8 cellular contexts compared by ENCODE assay signal in the genomic region with DNA sequence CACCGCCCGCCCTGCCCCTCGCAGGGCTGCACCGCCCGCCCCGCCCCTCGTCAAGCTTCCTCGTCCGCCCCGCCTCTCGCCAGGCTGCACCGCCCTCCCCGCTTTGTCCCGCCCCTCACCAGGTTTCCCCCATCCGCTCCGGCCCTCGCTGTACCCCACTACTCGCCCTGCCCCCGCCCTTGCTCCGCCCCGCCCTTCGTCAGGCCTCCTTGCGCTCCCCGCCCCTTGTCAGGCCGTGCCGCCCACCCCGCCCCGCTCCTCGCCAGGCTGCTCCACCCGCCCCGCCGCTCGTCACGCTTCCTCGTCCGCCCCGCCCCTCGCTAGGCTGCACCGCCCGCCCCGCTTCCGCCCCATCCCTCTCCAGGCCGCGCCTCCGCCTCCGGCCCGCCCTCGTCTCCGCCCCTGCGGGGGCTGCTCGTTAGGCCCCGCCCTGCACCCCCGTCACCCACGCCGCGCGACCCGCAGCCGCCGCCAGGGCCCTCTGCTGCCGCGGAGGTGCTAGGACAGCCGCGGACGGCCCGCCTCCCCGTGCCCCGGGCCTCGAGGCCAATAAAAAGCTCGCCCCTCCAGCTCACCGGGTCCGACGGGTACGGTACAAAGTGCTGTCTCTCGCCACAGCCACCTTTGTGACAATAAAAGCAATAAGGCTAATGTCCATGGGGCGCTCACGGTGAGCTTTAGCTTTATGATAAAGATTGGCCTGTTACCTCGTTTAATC.
DNase-seq lines count a peak whose midpoint lies in the region; ATAC-seq and TF ChIP-seq lines count a peak whose summit lies in the region.

No MANE protein-coding gene starts in this region.

- peak; percentile 48 for ATAC-seq in HG03378 (IDR thresholded peaks at IDR 0.05; ENCODE audit: unreplicated experiment)

- DNase-seq in AML-193 (lab: John Stamatoyannopoulos, UW) (peak; percentile 92), NCI-H446 treated with DMSO at 0.1 percent for 48 hours (lab: John Stamatoyannopoulos, UW) (peak; percentile 90), cerebellar nuclear complex (lab: John Stamatoyannopoulos, UW) (peak; percentile 78 to 95), kidney glomerular epithelial cell (lab: John Stamatoyannopoulos, UW) (peak; percentile 92)
- DNase-seq in activated CD4-positive, CD25-positive, alpha-beta regulatory T cell treated with anti-CD3 and anti-CD28 coated beads, Interleukin-2, amount 50 U/mL, for 72 hours, result peak; percentile 99
- peak; percentile 99 for DNase-seq in stimulated activated CD4-positive, alpha-beta T cell treated with anti-CD3 and anti-CD28 coated beads, Interleukin-15, amount 100 ng/mL, for 24 hours

- peak; percentile 17 for TF ChIP-seq POLR2A in GM19193 (IDR thresholded peaks at IDR 0.05; ENCODE audit: extremely low read depth, insufficient read depth, insufficient read length)

Comparison
In these comparisons a context has a peak if more than half of its experiments do, and no peak if none do; other contexts are left out.
1. Peak in every context shown above with its lines: DNase-seq and ATAC-seq.